In the genomic region with DNA sequence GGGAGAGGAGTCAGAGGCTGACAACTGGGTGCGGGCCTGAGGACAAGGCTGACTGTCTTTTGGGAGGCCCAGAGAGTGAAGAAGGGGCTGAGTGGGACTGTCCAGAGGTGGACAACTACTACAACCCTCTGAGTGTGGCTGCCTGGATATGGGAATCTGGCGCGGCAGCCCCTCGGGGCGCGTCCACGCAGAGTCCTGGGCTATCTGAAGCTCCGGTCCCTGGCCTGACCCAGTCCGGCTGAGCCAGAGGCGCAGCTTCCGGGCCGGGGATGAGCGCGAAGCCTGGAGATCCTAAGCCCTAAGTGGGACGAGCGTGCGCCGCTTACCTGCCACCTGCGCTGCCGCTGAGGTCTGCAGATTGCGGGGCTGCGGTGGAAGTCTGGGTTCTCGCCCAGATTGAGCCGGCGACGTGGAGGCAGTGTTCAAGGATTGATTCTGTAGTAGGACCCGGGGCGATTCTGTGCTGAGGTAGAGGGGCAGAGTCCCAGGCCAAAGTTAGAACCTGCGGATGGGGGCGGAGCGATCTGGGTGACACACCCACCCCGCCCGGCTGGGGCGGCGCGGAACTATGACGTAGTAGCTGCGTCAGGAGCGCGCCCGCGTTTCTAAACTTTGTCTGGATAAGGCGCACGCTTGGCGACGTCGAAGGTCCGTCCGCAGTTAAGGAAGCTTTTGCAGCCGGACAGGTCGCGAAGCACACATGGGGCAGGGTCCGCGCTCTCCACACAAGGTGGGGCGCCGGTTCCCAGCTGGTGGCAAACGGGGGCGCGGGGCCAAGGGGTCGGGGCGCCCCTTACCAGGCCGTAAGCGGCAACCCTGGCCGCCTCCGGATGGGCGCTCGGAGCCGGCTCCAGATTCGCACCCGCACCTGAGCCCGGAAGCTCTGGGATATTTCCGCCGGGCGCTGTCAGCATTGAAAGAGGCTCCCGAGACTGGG, we compare ENCODE assay signal across 8 cellular contexts. TPM values are rescaled to one million over a fixed set of nuclear protein-coding genes. Genes with fewer than 3 reads are reported as not detected.
DNase-seq lines count a peak whose midpoint lies in the region; ATAC-seq and TF ChIP-seq lines count a peak whose summit lies in the region.

TSS of gene DHRS1 (minus strand) at position 526 of the 937 bp plus-strand sequence. CDS start 674 bp downstream, outside the sequence.
TSS of gene NOP9 (plus strand) at position 596 of the 937 bp plus-strand sequence. CDS start at position 701, 105 bp downstream.

- peaks cover 24% of the 10 kb centered on the region for H3K36me3 Mint-ChIP-seq in T-helper 1 cell treated with Interleukin-12 subunit alpha and Interleukin-12 subunit beta and Interleukin-4 antibody, amounts not matched to agents 30 μg/mL and 1 μg/mL, for 36 hours (ENCODE audit: low read depth)

- peak within 1 kb of the TSS; percentile 91 for H3K4me3 Mint-ChIP-seq in T-helper 1 cell treated with Interleukin-12 subunit alpha and Interleukin-12 subunit beta and Interleukin-4 antibody, amounts not matched to agents 30 μg/mL and 1 μg/mL, for 36 hours

- peaks cover 46% of the 10 kb centered on the region for H3K4me1 ChIP-seq in left ventricle myocardium inferior
- peaks cover 27% of the 10 kb centered on the region for H3K4me1 ChIP-seq in psoas muscle
- H3K4me1 ChIP-seq in urinary bladder (ENCODE audit: insufficient read depth) = no peaks in the 10 kb centered on the region

- no peaks in the 10 kb centered on the region for H3K27me3 Mint-ChIP-seq in T-helper 1 cell treated with Interleukin-12 subunit alpha and Interleukin-12 subunit beta and Interleukin-4 antibody, amounts not matched to agents 30 μg/mL and 1 μg/mL, for 36 hours (ENCODE audit: low read depth)

- H3K9me3 ChIP-seq in left ventricle myocardium inferior (replicated peaks) (no peaks in the 10 kb centered on the region), psoas muscle (no peaks in the 10 kb centered on the region)

- ATAC-seq in HG02610 (IDR thresholded peaks at IDR 0.05; ENCODE audit: unreplicated experiment) (peak; percentile 52), psoas muscle (peak; percentile 91 to 96 (median 94))

- H3K27ac ChIP-seq in left ventricle myocardium inferior (replicated peaks) = peak within 1 kb of the TSS; percentile 85
- H3K27ac ChIP-seq in psoas muscle = peak within 1 kb of the TSS; percentile 90
- H3K27ac ChIP-seq in urinary bladder (ENCODE audit: low read depth) = peak within 1 kb of the TSS; percentile 62

- peaks cover 32% of the 10 kb centered on the region for H3K4me1 Mint-ChIP-seq in T-helper 1 cell treated with Interleukin-12 subunit alpha and Interleukin-12 subunit beta and Interleukin-4 antibody, amounts not matched to agents 30 μg/mL and 1 μg/mL, for 36 hours (ENCODE audit: low read depth)

- H3K9me3 Mint-ChIP-seq in T-helper 1 cell treated with Interleukin-12 subunit alpha and Interleukin-12 subunit beta and Interleukin-4 antibody, amounts not matched to agents 30 μg/mL and 1 μg/mL, for 36 hours = no peaks in the 10 kb centered on the region

- H3K4me3 ChIP-seq in GM12865 (ENCODE audit: low read depth, low read length) (peak within 1 kb of the TSS; percentile 72), left ventricle myocardium inferior (peak within 1 kb of the TSS; percentile 98), psoas muscle (peak within 1 kb of the TSS; percentile 98), urinary bladder (ENCODE audit: low read depth, low read length) (peak within 1 kb of the TSS; percentile 96)

- DNase-seq in GM12865 (ENCODE audit: low read depth) (peak; percentile 94), NCI-H1105 (lab: John Stamatoyannopoulos, UW) (peak; percentile 79), amygdala (lab: John Stamatoyannopoulos, UW) (peak; percentile 23 to 93 (median 76)), left ventricle myocardium inferior (peak; percentile 92), psoas muscle (peak; percentile 91 to 95)

- intact Hi-C loops in left ventricle myocardium inferior (cut with micrococcal nuclease) = no loop called here
- intact Hi-C loops in psoas muscle (cut with DNase I) = loop anchor here in 1 of 2 donors (2.0 kb wide), 1 partner anchor 55 kb away; no protein-coding TSS in a partner anchor

- H3K36me3 ChIP-seq in left ventricle myocardium inferior (peaks cover 53% of the 10 kb centered on the region), psoas muscle (ENCODE audit: insufficient read depth in 1 of 2, low read depth in 1 of 2) (peaks cover 0 to 57% of the 10 kb centered on the region in 2 donors), urinary bladder (ENCODE audit: insufficient read depth) (peaks cover 2% of the 10 kb centered on the region)

- H3K27me3 ChIP-seq in left ventricle myocardium inferior (ENCODE audit: low read depth) (no peaks in the 10 kb centered on the region), psoas muscle (ENCODE audit: insufficient read depth in 3 of 3, low read length in 2 of 3) (no peaks in the 10 kb centered on the region)

- TF ChIP-seq CTCF in GM12865 (IDR thresholded peaks at IDR 0.05; ENCODE audit: insufficient read depth, low read depth, low read length, missing control alignments) = no peak
- no peak for TF ChIP-seq CTCF in left ventricle myocardium inferior (IDR thresholded peaks at IDR 0.05; ENCODE audit: borderline replicate concordance)
- TF ChIP-seq CTCF in psoas muscle (IDR thresholded peaks at IDR 0.05) = no peak

- H3K27ac Mint-ChIP-seq in T-helper 1 cell treated with Interleukin-12 subunit alpha and Interleukin-12 subunit beta and Interleukin-4 antibody, amounts not matched to agents 30 μg/mL and 1 μg/mL, for 36 hours = peak within 1 kb of the TSS; percentile 89

- WGBS in psoas muscle, 3 donors = 1% methylated on average over 70 to 75 of the region's 75 CpGs
- WGBS in urinary bladder = under 1% methylated on average over 75 of the region's 75 CpGs

RNA-seq across cellular contexts. Expression of gene DHRS1, which starts in this region (rescaled TPM):
- total RNA-seq in left ventricle myocardium inferior (6.9 TPM), psoas muscle (1 to 10 TPM; 1.9 to 3.4 (median 2.7) TPM), urinary bladder (10.4 TPM)
- polyA plus RNA-seq in psoas muscle (1 to 10 TPM; 1.5 to 6.4 (median 3.4) TPM), urinary bladder (33.4 TPM)

RNA-seq across cellular contexts. Expression of gene NOP9, which starts in this region (rescaled TPM):
- 23.4 TPM for total RNA-seq in left ventricle myocardium inferior
- total RNA-seq in psoas muscle = 10 to 100 TPM; 36.7 to 38.8 (median 37.7) TPM
- 10 to 100 TPM; 11.4 to 29.8 (median 16.1) TPM for polyA plus RNA-seq in psoas muscle
- 12.8 TPM for total RNA-seq in urinary bladder
- polyA plus RNA-seq in urinary bladder = 18.0 TPM

Comparison
In these comparisons a context has a peak if more than half of its experiments do, and no peak if none do; other contexts are left out.
1. Peak in every context shown above with its lines: DNase-seq, ATAC-seq, H3K4me3 ChIP-seq and H3K27ac ChIP-seq.